Comparison of ENCODE assay signal across 12 cellular contexts in the genomic region with DNA sequence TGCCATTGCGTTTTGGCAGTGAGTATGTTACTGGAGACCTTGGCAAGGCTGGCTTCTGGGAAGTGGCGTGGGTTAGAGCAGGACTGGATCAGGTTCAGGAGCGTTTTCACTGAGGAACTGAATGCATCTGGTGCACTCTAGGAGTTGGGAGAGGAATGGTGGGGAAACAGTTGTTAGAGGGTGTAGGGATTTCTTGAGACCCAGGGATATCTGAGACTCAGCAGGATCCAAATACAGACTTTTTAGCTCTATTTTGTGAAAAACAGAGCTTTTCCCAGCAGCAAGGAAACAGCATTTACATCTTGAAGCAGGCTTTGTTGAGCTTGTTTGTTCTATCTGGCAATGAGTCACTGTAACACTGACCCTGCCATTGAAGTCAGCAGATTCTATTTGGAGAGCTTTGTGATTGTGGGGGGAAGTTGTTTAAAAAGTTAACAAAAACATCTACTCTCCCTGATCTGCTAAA. TPM values are rescaled to one million over a fixed set of nuclear protein-coding genes. Genes with fewer than 3 reads are reported as not detected.
DNase-seq lines count a peak whose midpoint lies in the region; ATAC-seq, FAIRE-seq and TF ChIP-seq lines count a peak whose summit lies in the region.
"Had no signal": no experiment of that assay in that cellular context is flagged by ENCODE, and none has a peak within 500 bp of the region (broad histone marks: within the 10 kb centered on the region; RNA-seq: fewer than 3 reads in every experiment).

No MANE protein-coding gene starts in this region.

- H3K4me3 ChIP-seq in bronchial epithelial cell (ENCODE audit: low read depth, low read length) = no peak overlapping the region
- H3K4me3 ChIP-seq in skeletal muscle satellite cell (ENCODE audit: low read length) = no peak overlapping the region
- no peak overlapping the region for H3K4me3 ChIP-seq in WERI-Rb-1 (ENCODE audit: low read depth, low read length)

- TF ChIP-seq CTCF in HFFc6 (IDR thresholded peaks at IDR 0.05) = no peak
- no peak for TF ChIP-seq CTCF in bronchial epithelial cell (IDR thresholded peaks at IDR 0.05; ENCODE audit: insufficient read depth, low read length, severe bottlenecking)
- TF ChIP-seq CTCF in omental fat pad (IDR thresholded peaks at IDR 0.05) = no peak
- no peak for TF ChIP-seq CTCF in WERI-Rb-1 (IDR thresholded peaks at IDR 0.05; ENCODE audit: low read depth, low read length)

- no peak overlapping the region for H3K27ac Mint-ChIP-seq in HFFc6
- H3K27ac Mint-ChIP-seq: activated CD4-positive, alpha-beta memory T cell treated with anti-CD3 and anti-CD28 coated beads, Interleukin-2, amount 10 ng/mL, durations not matched to agents 7 days and 5 days; stimulated activated naive CD8-positive, alpha-beta T cell treated with anti-CD3 and anti-CD28 coated beads, Interleukin-15, amount 100 ng/mL, for 72 hours had no signal

- peaks cover 12% of the 10 kb centered on the region for H3K4me1 Mint-ChIP-seq in HFFc6 (ENCODE audit: low read depth)
- H3K4me1 Mint-ChIP-seq: activated CD4-positive, alpha-beta memory T cell treated with anti-CD3 and anti-CD28 coated beads, Interleukin-2, amount 10 ng/mL, durations not matched to agents 7 days and 5 days; stimulated activated naive CD8-positive, alpha-beta T cell treated with anti-CD3 and anti-CD28 coated beads, Interleukin-15, amount 100 ng/mL, for 72 hours had no signal

- no peaks in the 10 kb centered on the region for H3K9me3 Mint-ChIP-seq in HFFc6
- H3K9me3 Mint-ChIP-seq: activated CD4-positive, alpha-beta memory T cell treated with anti-CD3 and anti-CD28 coated beads, Interleukin-2, amount 10 ng/mL, durations not matched to agents 7 days and 5 days; stimulated activated naive CD8-positive, alpha-beta T cell treated with anti-CD3 and anti-CD28 coated beads, Interleukin-15, amount 100 ng/mL, for 72 hours had no signal

- peaks cover 11% of the 10 kb centered on the region for H3K4me1 ChIP-seq in skeletal muscle satellite cell (ENCODE audit: control insufficient read depth, insufficient read depth, low read length)

- DNase-seq in HFFc6 (peak; percentile 7), bronchial epithelial cell (ENCODE audit: low read depth) (peak; percentile 54), omental fat pad (ENCODE audit: low spot score) (no peak), WERI-Rb-1 (no peak), SHP77 (lab: John Stamatoyannopoulos, UW) (no peak), retina (no peak)
- DNase-seq: activated CD4-positive, alpha-beta memory T cell treated with anti-CD3 and anti-CD28 coated beads, Interleukin-2, amount 10 ng/mL, durations not matched to agents 7 days and 5 days; stimulated activated naive CD8-positive, alpha-beta T cell treated with anti-CD3 and anti-CD28 coated beads, Interleukin-15, amount 100 ng/mL, for 72 hours had no signal

- H3K9me3 ChIP-seq in skeletal muscle satellite cell (replicated peaks; ENCODE audit: low read length) (no peaks in the 10 kb centered on the region), WERI-Rb-1 (ENCODE audit: severe bottlenecking) (no peaks in the 10 kb centered on the region)

- peaks cover 14% of the 10 kb centered on the region for H3K27me3 Mint-ChIP-seq in HFFc6 (ENCODE audit: insufficient read depth)

- no peak overlapping the region for H3K4me3 Mint-ChIP-seq in HFFc6
- H3K4me3 Mint-ChIP-seq: activated CD4-positive, alpha-beta memory T cell treated with anti-CD3 and anti-CD28 coated beads, Interleukin-2, amount 10 ng/mL, durations not matched to agents 7 days and 5 days; stimulated activated naive CD8-positive, alpha-beta T cell treated with anti-CD3 and anti-CD28 coated beads, Interleukin-15, amount 100 ng/mL, for 72 hours had no signal

- H3K4me2 ChIP-seq in skeletal muscle satellite cell (ENCODE audit: low read length) = peak overlapping the region; percentile 57

- FAIRE-seq in bronchial epithelial cell (lab: Jason Lieb, UNC) = peak; percentile 86
- peak; percentile 91 for FAIRE-seq in islet of Langerhans (lab: Jason Lieb, UNC)
- FAIRE-seq: G401.6 had no signal

- H3K27ac ChIP-seq in WERI-Rb-1 = no peak overlapping the region

- H3K36me3 ChIP-seq in bronchial epithelial cell (ENCODE audit: control insufficient read depth, insufficient read depth, low read length) (no peaks in the 10 kb centered on the region), skeletal muscle satellite cell (ENCODE audit: insufficient read depth, low read length) (no peaks in the 10 kb centered on the region), WERI-Rb-1 (no peaks in the 10 kb centered on the region)

- H3K27me3 ChIP-seq in bronchial epithelial cell (ENCODE audit: control insufficient read depth, insufficient read depth, low read length) = no peaks in the 10 kb centered on the region
- H3K27me3 ChIP-seq in skeletal muscle satellite cell (ENCODE audit: control insufficient read depth, insufficient read depth, low read length) = no peaks in the 10 kb centered on the region
- no peaks in the 10 kb centered on the region for H3K27me3 ChIP-seq in WERI-Rb-1 (ENCODE audit: insufficient read depth, low read depth, severe bottlenecking)

- ATAC-seq in omental fat pad (ENCODE audit: low FRiP score) = no peak
- ATAC-seq: Panc1; stimulated activated naive CD8-positive, alpha-beta T cell treated with anti-CD3 and anti-CD28 coated beads, Interleukin-15, amount 100 ng/mL, for 72 hours had no signal

- H3K9ac ChIP-seq in skeletal muscle satellite cell (ENCODE audit: low read depth, low read length) = no peak overlapping the region

- H3K36me3 Mint-ChIP-seq in HFFc6 (ENCODE audit: low read depth) = no peaks in the 10 kb centered on the region

RNA-seq across cellular contexts. Expression of gene NRIP1, which starts 56.9 kb away (rescaled TPM):
- total RNA-seq in HFFc6 (2021; fragmentation: NEBNext Ultra II Directional; extraction: Animal tissue kit (Norgen Biotek cat#: 25700)) = 10 to 100 TPM; 39.1 to 56.6 (median 52.3) TPM
- 48.8 and 64.0 TPM in 2 replicates for total RNA-seq in bronchial epithelial cell
- total RNA-seq in skeletal muscle satellite cell (2012; rRNA removed) = 36.0 and 49.2 TPM in 2 replicates
- total RNA-seq in omental fat pad = 10 to 100 TPM; 37.2 to 86.3 (median 60.7) TPM

Comparison
In these comparisons a context has a peak if more than half of its experiments do, and no peak if none do; other contexts are left out.
1. DNase-seq: peak in HFFc6 (single experiment) and bronchial epithelial cell (single experiment); none in omental fat pad (single experiment), WERI-Rb-1 (single experiment), SHP77 (0 of 2) and retina (single experiment).